Comparison of ENCODE assay signal across 1 cellular context in genomic region chr12:46982629-46983392, GRCh38.
TF ChIP-seq lines count a peak whose summit lies in the region.

No MANE protein-coding gene starts in this region.

TF ChIP-seq in H1, 55 proteins besides CTCF, POLR2A, EP300 and RAD21:
- TF ChIP-seq BACH1 (IDR thresholded peaks at IDR 0.05; ENCODE audit: low read length) = no peak
- TF ChIP-seq GTF2F1 (IDR thresholded peaks at IDR 0.05; ENCODE audit: borderline replicate concordance, low read depth, low read length) = no peak
- no peak for TF ChIP-seq RBBP5 (IDR thresholded peaks at IDR 0.05; ENCODE audit: borderline replicate concordance, low read depth, low read length)
- no peak for TF ChIP-seq E2F6 (IDR thresholded peaks at IDR 0.05)
- no peak for TF ChIP-seq CEBPB (IDR thresholded peaks at IDR 0.05; ENCODE audit: low read depth, low read length)
- TF ChIP-seq KDM5A (IDR thresholded peaks at IDR 0.05; ENCODE audit: low read length) = no peak
- no peak for TF ChIP-seq CHD2 (IDR thresholded peaks at IDR 0.05; ENCODE audit: low read length)
- no peak for TF ChIP-seq CREB1 (IDR thresholded peaks at IDR 0.05)
- no peak for TF ChIP-seq TBP (IDR thresholded peaks at IDR 0.05; ENCODE audit: low read depth, low read length)
- TF ChIP-seq YY1 (IDR thresholded peaks at IDR 0.05; ENCODE audit: low read depth, low read length) = no peak
- TF ChIP-seq JUN (IDR thresholded peaks at IDR 0.05; ENCODE audit: low read depth, low read length) = no peak
- TF ChIP-seq PHF8 (conservative IDR thresholded peaks at IDR 0.05; ENCODE audit: low read depth, low read length) = no peak
- no peak for TF ChIP-seq CBX8 (IDR thresholded peaks at IDR 0.05; ENCODE audit: borderline replicate concordance, low read depth, low read length)
- no peak for TF ChIP-seq RFX5 (IDR thresholded peaks at IDR 0.05; ENCODE audit: borderline replicate concordance, low read depth, low read length)
- TF ChIP-seq SIX5 (IDR thresholded peaks at IDR 0.05; ENCODE audit: low read depth, low read length) = no peak
- TF ChIP-seq HDAC2 (IDR thresholded peaks at IDR 0.05; ENCODE audit: borderline replicate concordance in 1 of 2, low read depth in 2 of 2, low read length in 2 of 2) = no peak
- TF ChIP-seq EZH2 (IDR thresholded peaks at IDR 0.05; ENCODE audit: low read depth, low read length, severe bottlenecking) = no peak
- no peak for TF ChIP-seq KDM4A (IDR thresholded peaks at IDR 0.05; ENCODE audit: low read depth, low read length, severe bottlenecking)
- no peak for TF ChIP-seq CBX5 (IDR thresholded peaks at IDR 0.05; ENCODE audit: low read depth, low read length)
